ENCODE assay signal across 1 cellular context in the genomic region with DNA sequence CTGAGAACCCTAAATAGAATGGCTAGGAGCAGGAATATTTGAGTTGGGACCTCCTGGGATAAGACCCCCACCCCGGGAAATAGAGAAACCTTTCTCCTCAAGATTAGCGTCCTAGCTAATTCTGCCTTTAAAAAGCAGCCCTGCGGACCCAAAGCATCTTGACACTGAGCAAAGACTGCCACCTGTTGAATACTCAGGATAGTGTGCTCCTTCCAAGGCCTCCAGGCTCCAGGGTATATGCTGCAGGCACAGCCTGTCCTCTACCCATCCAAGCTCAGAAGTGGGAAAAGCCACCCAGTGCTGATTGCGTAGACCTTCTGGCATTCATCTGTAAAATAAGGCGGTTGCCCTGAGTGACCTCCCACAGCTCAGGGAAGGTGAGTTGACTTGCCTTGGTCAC.
TF ChIP-seq lines count a peak whose summit lies in the region.

No MANE protein-coding gene starts in this region.

TF ChIP-seq in HepG2, 621 proteins besides CTCF, POLR2A, EP300 and RAD21 (continued from another document):
- TF ChIP-seq, protein P1, sequence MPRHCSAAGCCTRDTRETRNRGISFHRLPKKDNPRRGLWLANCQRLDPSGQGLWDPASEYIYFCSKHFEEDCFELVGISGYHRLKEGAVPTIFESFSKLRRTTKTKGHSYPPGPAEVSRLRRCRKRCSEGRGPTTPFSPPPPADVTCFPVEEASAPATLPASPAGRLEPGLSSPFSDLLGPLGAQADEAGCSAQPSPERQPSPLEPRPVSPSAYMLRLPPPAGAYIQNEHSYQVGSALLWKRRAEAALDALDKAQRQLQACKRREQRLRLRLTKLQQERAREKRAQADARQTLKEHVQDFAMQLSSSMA (CRISPR knock-in tag; IDR thresholded peaks at IDR 0.05) = no peak
- TF ChIP-seq, protein P2, sequence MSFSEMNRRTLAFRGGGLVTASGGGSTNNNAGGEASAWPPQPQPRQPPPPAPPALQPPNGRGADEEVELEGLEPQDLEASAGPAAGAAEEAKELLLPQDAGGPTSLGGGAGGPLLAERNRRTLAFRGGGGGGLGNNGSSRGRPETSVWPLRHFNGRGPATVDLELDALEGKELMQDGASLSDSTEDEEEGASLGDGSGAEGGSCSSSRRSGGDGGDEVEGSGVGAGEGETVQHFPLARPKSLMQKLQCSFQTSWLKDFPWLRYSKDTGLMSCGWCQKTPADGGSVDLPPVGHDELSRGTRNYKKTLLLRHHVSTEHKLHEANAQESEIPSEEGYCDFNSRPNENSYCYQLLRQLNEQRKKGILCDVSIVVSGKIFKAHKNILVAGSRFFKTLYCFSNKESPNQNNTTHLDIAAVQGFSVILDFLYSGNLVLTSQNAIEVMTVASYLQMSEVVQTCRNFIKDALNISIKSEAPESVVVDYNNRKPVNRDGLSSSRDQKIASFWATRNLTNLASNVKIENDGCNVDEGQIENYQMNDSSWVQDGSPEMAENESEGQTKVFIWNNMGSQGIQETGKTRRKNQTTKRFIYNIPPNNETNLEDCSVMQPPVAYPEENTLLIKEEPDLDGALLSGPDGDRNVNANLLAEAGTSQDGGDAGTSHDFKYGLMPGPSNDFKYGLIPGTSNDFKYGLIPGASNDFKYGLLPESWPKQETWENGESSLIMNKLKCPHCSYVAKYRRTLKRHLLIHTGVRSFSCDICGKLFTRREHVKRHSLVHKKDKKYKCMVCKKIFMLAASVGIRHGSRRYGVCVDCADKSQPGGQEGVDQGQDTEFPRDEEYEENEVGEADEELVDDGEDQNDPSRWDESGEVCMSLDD (CRISPR knock-in tag; IDR thresholded peaks at IDR 0.05; ENCODE audit: borderline replicate concordance) = no peak
- TF ChIP-seq STAG1 (CRISPR knock-in tag; IDR thresholded peaks at IDR 0.05) (peak; percentile 91), ESRRA (CRISPR knock-in tag; IDR thresholded peaks at IDR 0.05; ENCODE audit: low read depth) (no peak)
